In the genomic region with DNA sequence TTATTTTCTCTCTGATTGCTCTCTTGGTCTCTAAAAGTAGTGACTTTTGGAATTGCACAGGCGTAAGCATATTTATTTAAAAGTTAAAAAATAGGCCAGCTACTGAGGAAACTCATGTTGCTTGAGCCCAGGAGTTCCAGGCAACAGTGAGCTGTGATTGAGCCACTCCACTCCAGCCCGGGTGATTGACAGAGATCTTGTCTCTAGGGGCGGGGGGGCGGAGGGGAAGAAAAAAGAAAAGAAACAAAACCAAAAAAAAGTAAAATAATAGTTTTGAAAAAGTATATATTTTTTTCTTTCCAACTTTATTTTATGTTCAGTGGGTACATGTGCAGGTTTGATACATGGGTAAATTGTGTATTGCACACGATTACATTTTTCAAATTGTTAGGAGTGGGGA, we compare ENCODE assay signal across 27 cellular contexts.
"Had no signal": no experiment of that assay in that cellular context is flagged by ENCODE, and none has a peak within 500 bp of the region (broad histone marks: within the 10 kb centered on the region; RNA-seq: fewer than 3 reads in every experiment).

No MANE protein-coding gene starts in this region.

- H3K4me1 ChIP-seq: stomach, suprapubic skin, testis, thyroid gland, tibial artery, tibial nerve, transverse colon, upper lobe of left lung, upper lobe of right lung, uterus, vagina had no signal

- H3K4me3 ChIP-seq: stomach, suprapubic skin, testis, thoracic aorta, thyroid gland, tibial artery, tibial nerve, transverse colon, upper lobe of left lung, upper lobe of right lung, uterus, vagina had no signal

- H3K27ac ChIP-seq: stomach, suprapubic skin, testis, thoracic aorta, thyroid gland, tibial artery, tibial nerve, transverse colon, upper lobe of left lung, upper lobe of right lung, uterus, vagina had no signal

- H3K36me3 ChIP-seq: stomach, suprapubic skin, thoracic aorta, thyroid gland, tibial artery, tibial nerve, transverse colon, upper lobe of left lung, upper lobe of right lung, uterus, vagina had no signal

- DNase-seq: stimulated activated CD4-positive, alpha-beta T cell treated with anti-CD3 and anti-CD28 coated beads, Interleukin-2, amount 100 ng/mL, for 48 hours; stimulated activated CD4-positive, alpha-beta T cell treated with anti-CD3 and anti-CD28 coated beads, Interleukin-4, amount 100 ng/mL, for 1 hour; stimulated activated CD4-positive, alpha-beta T cell treated with anti-CD3 and anti-CD28 coated beads, Interleukin-4, amount 100 ng/mL, for 24 hours; stimulated activated CD4-positive, alpha-beta T cell treated with anti-CD3 and anti-CD28 coated beads, Interleukin-4, amount 100 ng/mL, for 4 hours; stimulated activated CD8-positive, alpha-beta memory T cell treated with anti-CD3 and anti-CD28 coated beads, Interleukin-4, amount 100 ng/mL, for 48 hours; stimulated activated naive B cell treated with anti-CD40 and anti-IgM and Interleukin-4, amounts not matched to agents 10 μg/mL and 1 μg/mL and 100 μg/mL, for 72 hours; stimulated activated naive CD4-positive, alpha-beta T cell; stimulated activated naive CD4-positive, alpha-beta T cell treated with Interleukin-2 at 50 U/mL for 16 hours; stimulated activated naive CD8-positive, alpha-beta T cell treated with anti-CD3 and anti-CD28 coated beads, Interleukin-15, amount 100 ng/mL, for 72 hours; stimulated activated naive CD8-positive, alpha-beta T cell treated with anti-CD3 and anti-CD28 coated beads, Interleukin-15, Interleukin-2, amounts not matched to agents 100 U/mL and 50 U/mL, for 24 hours; stomach; substantia nigra; testis; thyroid gland; tibial artery; transverse colon; trophoblast cell; upper lobe of left lung; upper lobe of right lung; uterus had no signal

- H3K9me3 ChIP-seq: stomach, suprapubic skin, testis, thoracic aorta, thyroid gland, tibial artery, transverse colon, upper lobe of left lung, upper lobe of right lung, uterus, vagina had no signal

- ATAC-seq: stimulated activated effector memory CD8-positive, alpha-beta T cell treated with anti-CD3 and anti-CD28 coated beads, Interleukin-12 subunit alpha, Interleukin-12 subunit beta, amount 100 ng/mL, for 72 hours; stimulated activated memory B cell treated with anti-CD40 and anti-IgM and Interleukin-4, amounts not matched to agents 10 μg/mL and 1 μg/mL and 100 μg/mL, for 72 hours; stimulated activated naive B cell treated with anti-CD40 and anti-IgM and Interleukin-4, amounts not matched to agents 10 μg/mL and 1 μg/mL and 100 μg/mL, for 72 hours; stimulated activated naive CD8-positive, alpha-beta T cell treated with anti-CD3 and anti-CD28 coated beads, Interleukin-15, amount 100 ng/mL, for 72 hours; stimulated activated naive CD8-positive, alpha-beta T cell treated with anti-CD3 and anti-CD28 coated beads, Interleukin-15, Interleukin-2, amounts not matched to agents 100 U/mL and 50 U/mL, for 24 hours; upper lobe of right lung had no signal

- H3K27me3 ChIP-seq: suprapubic skin, testis, thyroid gland, tibial artery, tibial nerve, transverse colon, upper lobe of left lung, upper lobe of right lung, uterus, vagina had no signal

- FAIRE-seq: urothelium cell line had no signal
